ENCODE assay signal across 35 cellular contexts in the genomic region with DNA sequence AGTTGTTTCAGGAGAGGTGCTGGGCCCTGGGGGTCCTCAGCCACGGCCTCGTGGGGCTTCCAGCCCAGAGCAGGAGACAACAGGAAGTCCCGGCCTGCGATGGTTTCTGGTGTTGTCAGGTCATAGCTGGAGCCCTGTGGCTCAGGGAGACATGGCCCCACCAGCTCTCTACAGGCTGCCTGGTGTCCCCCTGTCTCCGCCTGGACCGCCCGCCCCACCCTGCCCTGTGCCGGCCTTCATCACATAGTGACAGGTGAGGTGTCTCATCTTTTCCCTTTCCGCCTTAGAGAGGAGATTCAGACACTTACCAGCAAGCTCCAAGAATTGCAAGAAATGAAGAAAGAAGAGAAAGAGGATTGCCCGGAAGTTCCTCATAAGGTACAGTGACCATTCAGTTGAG.
"Had no signal": no experiment of that assay in that cellular context is flagged by ENCODE, and none has a peak within 500 bp of the region (broad histone marks: within the 10 kb centered on the region; RNA-seq: fewer than 3 reads in every experiment).

No MANE protein-coding gene starts in this region.

- H3K27ac Mint-ChIP-seq: activated B cell treated with CpG ODN at 0.5 μM for 24 hours; activated CD4-positive, alpha-beta memory T cell treated with anti-CD3 and anti-CD28 coated beads for 36 hours; activated CD4-positive, alpha-beta T cell treated with anti-CD3 and anti-CD28 coated beads for 36 hours; activated CD8-positive, alpha-beta T cell treated with anti-CD3 and anti-CD28 coated beads for 36 hours; activated naive CD4-positive, alpha-beta T cell treated with anti-CD3 and anti-CD28 coated beads for 36 hours; activated naive CD4-positive, alpha-beta T cell treated with anti-CD3 and anti-CD28 coated beads, Interleukin-2, amount 50 U/mL, for 72 hours; activated naive CD8-positive, alpha-beta T cell treated with anti-CD3 and anti-CD28 coated beads for 36 hours; activated T-cell treated with anti-CD3 and anti-CD28 coated beads, Interleukin-2, amount 50 U/mL, for 72 hours; activated T-helper 1 cell treated with anti-CD3 and anti-CD28 coated beads, Interleukin-12 subunit alpha, Interleukin-12 subunit beta, Interleukin-2, Interleukin-4 antibody, amounts not matched to agents 30 ng/mL and 10 ng/mL and 1 ng/mL, durations not matched to agents 14 hours and 24 hours and 36 hours; activated T-helper 17 cell treated with anti-CD3 and anti-CD28 coated beads, Interleukin-2, amount 50 U/mL, for 72 hours; T-helper 1 cell treated with Interleukin-12 subunit alpha and Interleukin-12 subunit beta and Interleukin-4 antibody, amounts not matched to agents 30 μg/mL and 1 μg/mL, for 36 hours; T-helper 2 cell treated with Interferon-gamma antibody and Interleukin-4, amounts not matched to agents 5 μg/mL and 100 μg/mL, for 36 hours had no signal

- DNase-seq: activated B cell treated with CpG ODN at 0.5 μM for 24 hours; activated CD4-positive, alpha-beta memory T cell treated with anti-CD3 and anti-CD28 coated beads for 36 hours; activated CD4-positive, alpha-beta T cell treated with anti-CD3 and anti-CD28 coated beads for 36 hours; activated CD4-positive, alpha-beta T cell treated with anti-CD3 and anti-CD28 coated beads for 48 hours; activated CD4-positive, alpha-beta T cell treated with anti-CD3 and anti-CD28 coated beads, Interleukin-2, amount 50 U/mL, for 1 hour; activated CD4-positive, alpha-beta T cell treated with anti-CD3 and anti-CD28 coated beads, Interleukin-2, amount 50 U/mL, for 4 hours; activated CD4-positive, CD25-positive, alpha-beta regulatory T cell treated with anti-CD3 and anti-CD28 coated beads, Interleukin-2, amount 50 U/mL, for 72 hours; activated CD8-positive, alpha-beta memory T cell treated with anti-CD3 and anti-CD28 coated beads, Interleukin-2, amount 50 U/mL, for 4 hours; activated CD8-positive, alpha-beta T cell treated with anti-CD3 and anti-CD28 coated beads for 36 hours; activated effector memory CD4-positive, alpha-beta T cell treated with anti-CD3 and anti-CD28 coated beads, Interleukin-2, amount 50 U/mL, for 16 hours; activated gamma-delta T cell treated with Interleukin-2 at 50 U/mL for 16 hours; activated naive CD4-positive, alpha-beta T cell; activated naive CD4-positive, alpha-beta T cell treated with anti-CD3 and anti-CD28 coated beads for 36 hours; activated naive CD4-positive, alpha-beta T cell treated with anti-CD3 and anti-CD28 coated beads, Interleukin-2, amount 50 U/mL, for 16 hours; activated naive CD8-positive, alpha-beta T cell treated with anti-CD3 and anti-CD28 coated beads for 36 hours; activated T-cell treated with anti-CD3 and anti-CD28 coated beads for 4 hours; activated T-cell treated with anti-CD3 and anti-CD28 coated beads, Interleukin-2, amount 50 U/mL, for 1 hour; activated T-cell treated with anti-CD3 and anti-CD28 coated beads, Interleukin-2, amount 50 U/mL, for 4 hours; activated T-cell treated with anti-CD3 and anti-CD28 coated beads, Interleukin-2, amount 50 U/mL, for 72 hours; adrenal gland; amniotic stem cell; aorta; body of pancreas; brain microvascular endothelial cell; central memory CD4-positive, alpha-beta T cell; T-helper 1 cell; T-helper 2 cell; T-helper 9 cell had no signal

- H3K27ac ChIP-seq: adrenal gland, body of pancreas, brain microvascular endothelial cell, breast epithelium, VCaP had no signal

- ATAC-seq: activated CD4-positive, alpha-beta T cell treated with anti-CD3 and anti-CD28 coated beads for 36 hours; activated CD8-positive, alpha-beta T cell treated with anti-CD3 and anti-CD28 coated beads for 36 hours; activated naive CD4-positive, alpha-beta T cell treated with anti-CD3 and anti-CD28 coated beads, Interleukin-2, amount 50 U/mL, for 72 hours; activated T-cell treated with anti-CD3 and anti-CD28 coated beads, Interleukin-2, amount 50 U/mL, for 4 hours; activated T-cell treated with anti-CD3 and anti-CD28 coated beads, Interleukin-2, amount 50 U/mL, for 72 hours; activated T-helper 17 cell treated with anti-CD3 and anti-CD28 coated beads, Interleukin-2, amount 50 U/mL, for 72 hours; body of pancreas had no signal

- H3K36me3 Mint-ChIP-seq: activated naive CD4-positive, alpha-beta T cell treated with anti-CD3 and anti-CD28 coated beads, Interleukin-2, amount 50 U/mL, for 72 hours had no signal

- H3K4me3 ChIP-seq: adrenal gland, body of pancreas, breast epithelium had no signal

- H3K4me1 ChIP-seq: adrenal gland, body of pancreas, breast epithelium had no signal

- H3K27me3 ChIP-seq: adrenal gland, body of pancreas, brain microvascular endothelial cell, breast epithelium had no signal

- H3K9me3 ChIP-seq: adrenal gland, body of pancreas, breast epithelium had no signal

- H3K27me3 Mint-ChIP-seq: activated B cell treated with CpG ODN at 0.5 μM for 24 hours; activated CD4-positive, alpha-beta memory T cell treated with anti-CD3 and anti-CD28 coated beads for 36 hours; activated CD4-positive, alpha-beta T cell treated with anti-CD3 and anti-CD28 coated beads for 36 hours; activated CD8-positive, alpha-beta T cell treated with anti-CD3 and anti-CD28 coated beads for 36 hours; activated naive CD8-positive, alpha-beta T cell treated with anti-CD3 and anti-CD28 coated beads for 36 hours; activated T-helper 17 cell treated with anti-CD3 and anti-CD28 coated beads, Interleukin-2, amount 50 U/mL, for 72 hours had no signal

- H3K4me1 Mint-ChIP-seq: activated CD4-positive, alpha-beta T cell treated with anti-CD3 and anti-CD28 coated beads for 36 hours; activated naive CD8-positive, alpha-beta T cell treated with anti-CD3 and anti-CD28 coated beads for 36 hours; activated T-helper 17 cell treated with anti-CD3 and anti-CD28 coated beads, Interleukin-2, amount 50 U/mL, for 72 hours had no signal

- H3K9me3 Mint-ChIP-seq: activated B cell treated with CpG ODN at 0.5 μM for 24 hours; activated CD4-positive, alpha-beta memory T cell treated with anti-CD3 and anti-CD28 coated beads for 36 hours; activated CD8-positive, alpha-beta T cell treated with anti-CD3 and anti-CD28 coated beads for 36 hours; activated naive CD4-positive, alpha-beta T cell treated with anti-CD3 and anti-CD28 coated beads for 36 hours; activated naive CD4-positive, alpha-beta T cell treated with anti-CD3 and anti-CD28 coated beads, Interleukin-2, amount 50 U/mL, for 72 hours; activated naive CD8-positive, alpha-beta T cell treated with anti-CD3 and anti-CD28 coated beads for 36 hours; activated T-cell treated with anti-CD3 and anti-CD28 coated beads, Interleukin-2, amount 50 U/mL, for 4 hours; activated T-cell treated with anti-CD3 and anti-CD28 coated beads, Interleukin-2, amount 50 U/mL, for 72 hours; activated T-helper 1 cell treated with anti-CD3 and anti-CD28 coated beads, Interleukin-12 subunit alpha, Interleukin-12 subunit beta, Interleukin-2, Interleukin-4 antibody, amounts not matched to agents 30 ng/mL and 10 ng/mL and 1 ng/mL, durations not matched to agents 14 hours and 24 hours and 36 hours; activated T-helper 17 cell treated with anti-CD3 and anti-CD28 coated beads, Interleukin-2, amount 50 U/mL, for 72 hours; T-helper 1 cell treated with Interleukin-12 subunit alpha and Interleukin-12 subunit beta and Interleukin-4 antibody, amounts not matched to agents 30 μg/mL and 1 μg/mL, for 36 hours; T-helper 2 cell treated with Interferon-gamma antibody and Interleukin-4, amounts not matched to agents 5 μg/mL and 100 μg/mL, for 36 hours had no signal

- H3K4me3 Mint-ChIP-seq: activated B cell treated with CpG ODN at 0.5 μM for 24 hours; activated CD4-positive, alpha-beta memory T cell treated with anti-CD3 and anti-CD28 coated beads for 36 hours; activated CD4-positive, alpha-beta T cell treated with anti-CD3 and anti-CD28 coated beads for 36 hours; activated CD8-positive, alpha-beta T cell treated with anti-CD3 and anti-CD28 coated beads for 36 hours; activated naive CD4-positive, alpha-beta T cell treated with anti-CD3 and anti-CD28 coated beads for 36 hours; activated naive CD8-positive, alpha-beta T cell treated with anti-CD3 and anti-CD28 coated beads for 36 hours; activated T-cell treated with anti-CD3 and anti-CD28 coated beads, Interleukin-2, amount 50 U/mL, for 4 hours; activated T-cell treated with anti-CD3 and anti-CD28 coated beads, Interleukin-2, amount 50 U/mL, for 72 hours; activated T-helper 1 cell treated with anti-CD3 and anti-CD28 coated beads, Interleukin-12 subunit alpha, Interleukin-12 subunit beta, Interleukin-2, Interleukin-4 antibody, amounts not matched to agents 30 ng/mL and 10 ng/mL and 1 ng/mL, durations not matched to agents 14 hours and 24 hours and 36 hours; activated T-helper 17 cell treated with anti-CD3 and anti-CD28 coated beads, Interleukin-2, amount 50 U/mL, for 72 hours; T-helper 1 cell treated with Interleukin-12 subunit alpha and Interleukin-12 subunit beta and Interleukin-4 antibody, amounts not matched to agents 30 μg/mL and 1 μg/mL, for 36 hours; T-helper 2 cell treated with Interferon-gamma antibody and Interleukin-4, amounts not matched to agents 5 μg/mL and 100 μg/mL, for 36 hours had no signal
